Comparison of ENCODE assay signal across 7 cellular contexts in the genomic region with DNA sequence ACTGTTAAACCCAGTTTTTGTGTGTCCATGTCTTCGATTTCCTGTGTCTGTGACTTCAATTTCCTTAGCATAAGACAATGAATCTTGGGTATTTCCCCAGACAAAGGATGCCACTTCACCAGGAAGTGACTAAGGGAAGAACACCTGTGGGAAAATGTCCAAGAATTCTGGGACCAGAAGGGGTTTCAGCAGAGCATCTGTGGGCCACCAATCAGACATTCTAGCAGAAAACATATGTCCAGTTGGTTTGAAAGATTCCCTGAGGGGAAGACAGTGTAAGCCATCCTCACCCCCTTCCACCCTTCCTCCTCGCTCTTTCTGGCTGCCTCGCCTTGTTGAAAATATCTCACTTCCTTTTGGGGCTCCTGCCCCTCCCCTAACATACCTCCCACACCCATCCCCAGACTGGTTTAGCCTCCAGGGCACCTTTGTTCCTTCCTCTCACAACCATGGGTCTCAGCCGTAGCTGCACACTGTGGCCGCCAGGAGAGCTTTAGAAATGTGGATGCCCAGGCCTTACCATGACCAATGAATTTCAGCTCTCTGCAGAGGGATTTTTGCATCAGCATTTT. TPM values are rescaled to one million over a fixed set of nuclear protein-coding genes. Genes with fewer than 3 reads are reported as not detected.
DNase-seq lines count a peak whose midpoint lies in the region; ATAC-seq and TF ChIP-seq lines count a peak whose summit lies in the region.

No MANE protein-coding gene starts in this region.

- no peaks in the 10 kb centered on the region for H3K9me3 Mint-ChIP-seq in endothelial cell (ENCODE audit: unreplicated experiment)

- H3K27me3 Mint-ChIP-seq in T-helper 17 cell (no peaks in the 10 kb centered on the region), endothelial cell (ENCODE audit: unreplicated experiment) (peaks cover 6% of the 10 kb centered on the region)

- no peak for TF ChIP-seq EP300 in upper lobe of left lung (IDR thresholded peaks at IDR 0.05)

- TF ChIP-seq CTCF in endothelial cell (IDR thresholded peaks at IDR 0.05; ENCODE audit: unreplicated experiment) (no peak), upper lobe of left lung (IDR thresholded peaks at IDR 0.05) (no peak)

- no peak for TF ChIP-seq POLR2A in upper lobe of left lung (IDR thresholded peaks at IDR 0.05)

- H3K27ac Mint-ChIP-seq in T-helper 17 cell (peak overlapping the region; percentile 80), endothelial cell (ENCODE audit: unreplicated experiment) (peak overlapping the region; percentile 81)

- peaks cover 5% of the 10 kb centered on the region for H3K36me3 Mint-ChIP-seq in T-helper 17 cell (ENCODE audit: low read depth)
- peaks cover 4% of the 10 kb centered on the region for H3K36me3 Mint-ChIP-seq in endothelial cell (ENCODE audit: low read depth, unreplicated experiment)

- H3K9me3 ChIP-seq in T-helper 17 cell (ENCODE audit: control insufficient read depth, low read length, poor library complexity, severe bottlenecking) (no peaks in the 10 kb centered on the region), upper lobe of left lung (no peaks in the 10 kb centered on the region)

- peaks cover 31% of the 10 kb centered on the region for H3K4me1 Mint-ChIP-seq in T-helper 17 cell
- peaks cover 42% of the 10 kb centered on the region for H3K4me1 Mint-ChIP-seq in endothelial cell (ENCODE audit: unreplicated experiment)

- ATAC-seq in GM19023 (IDR thresholded peaks at IDR 0.05; ENCODE audit: unreplicated experiment) (peak; percentile 56), HG02973 (IDR thresholded peaks at IDR 0.05; ENCODE audit: unreplicated experiment) (peak; percentile 75), T-helper 17 cell (peak; percentile 88), upper lobe of left lung (ENCODE audit: low FRiP score in 2 of 2) (peak; percentile 43 to 61), HG03108 (IDR thresholded peaks at IDR 0.05; ENCODE audit: unreplicated experiment) (no peak)

- peaks cover 0 to 27% (median 13%) of the 10 kb centered on the region in 4 donors for H3K36me3 ChIP-seq in upper lobe of left lung

- DNase-seq in T-helper 17 cell (peak in 1 of 3 donors; percentile 13), endothelial cell (ENCODE audit: low spot score) (no peak), upper lobe of left lung (peak in 1 of 2 donors; percentile 47), NCI-H2081 treated with DMSO at 0.1 percent for 48 hours (lab: John Stamatoyannopoulos, UW) (no peak)

- peak overlapping the region; percentile 61 to 89 (median 82) for H3K27ac ChIP-seq in upper lobe of left lung

- H3K4me3 Mint-ChIP-seq in T-helper 17 cell (peak overlapping the region; percentile 84), endothelial cell (ENCODE audit: unreplicated experiment) (no peak overlapping the region)

- peaks cover 23 to 40% (median 35%) of the 10 kb centered on the region in 4 donors for H3K4me1 ChIP-seq in upper lobe of left lung

- 39 to 55% methylated on average over 5 of the region's 5 CpGs for WGBS in upper lobe of left lung, 2 donors

- no peaks in the 10 kb centered on the region for H3K27me3 ChIP-seq in upper lobe of left lung

- no peak overlapping the region for H3K4me3 ChIP-seq in upper lobe of left lung

RNA-seq across cellular contexts. Expression of a gene that starts 25.5 kb away (rescaled TPM):
- total RNA-seq in T-helper 17 cell (10 to 100 TPM; 16.6 to 27.6 TPM), endothelial cell (ENCODE audit: unreplicated experiment) (34.8 TPM), upper lobe of left lung (10 to 100 TPM; 17.1 to 68.5 (median 36.0) TPM)

RNA-seq across cellular contexts. Expression of a gene that starts 33.1 kb away (rescaled TPM):
- total RNA-seq in T-helper 17 cell, result 10 to 100 TPM; 17.0 to 18.9 TPM
- 13.0 TPM for total RNA-seq in endothelial cell (ENCODE audit: unreplicated experiment)
- total RNA-seq in upper lobe of left lung, result 10 to 100 TPM; 11.5 to 49.2 (median 41.0) TPM
